ENCODE assay signal across 8 cellular contexts in the genomic region with DNA sequence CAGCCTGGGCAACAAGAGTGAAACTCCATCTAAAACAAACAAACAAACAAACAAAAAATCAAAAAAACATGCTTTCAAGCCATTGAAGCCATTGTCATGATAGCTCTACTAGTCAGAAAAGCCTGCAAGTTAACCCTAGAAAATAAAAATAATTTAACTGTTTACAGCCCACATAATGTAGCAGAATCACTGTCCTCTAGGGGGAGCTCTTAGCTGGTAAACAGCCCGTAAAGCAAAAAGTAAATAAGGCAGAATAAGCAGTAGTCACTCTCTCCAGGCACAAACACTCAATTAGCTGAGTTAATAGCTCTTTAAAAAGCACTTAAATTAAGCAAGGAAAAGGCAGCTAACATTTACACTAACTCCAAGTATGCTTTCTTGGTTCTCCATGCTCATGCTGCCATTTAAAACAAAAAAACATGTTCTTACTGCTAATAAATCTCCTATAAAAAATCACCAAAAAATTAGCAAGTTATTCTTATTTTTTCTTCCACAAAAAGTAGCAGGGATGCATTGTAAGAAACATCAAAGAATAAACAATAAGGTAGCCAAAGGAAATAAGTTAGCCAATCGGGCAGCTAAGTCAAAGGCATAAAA. TPM values are rescaled to one million over a fixed set of nuclear protein-coding genes. Genes with fewer than 3 reads are reported as not detected.
A peak's percentile ranks its signal among the peaks of the same experiment; 100 is the strongest.
DNase-seq lines count a peak whose midpoint lies in the region; ATAC-seq and TF ChIP-seq lines count a peak whose summit lies in the region.

No MANE protein-coding gene starts in this region.

- no peak for ATAC-seq in GM18873 (IDR thresholded peaks at IDR 0.05; ENCODE audit: low FRiP score, unreplicated experiment)

- H3K27me3 ChIP-seq in mammary epithelial cell (ENCODE audit: insufficient read depth, low read length) = no peaks in the 10 kb centered on the region

- peak; percentile 91 for TF ChIP-seq CTCF in 22Rv1 (IDR thresholded peaks at IDR 0.05)
- TF ChIP-seq CTCF in GM12872 (IDR thresholded peaks at IDR 0.05; ENCODE audit: insufficient read depth, low read depth, low read length) = peak; percentile 79
- TF ChIP-seq CTCF in mammary epithelial cell (conservative IDR thresholded peaks at IDR 0.05 in 1 of 2, IDR thresholded peaks at IDR 0.05 in 1 of 2; ENCODE audit: extremely low read depth in 1 of 2, insufficient read depth in 1 of 2, low read depth in 1 of 2, low read length in 2 of 2) = peak; percentile 48 to 68

- dilution Hi-C loops in mammary epithelial cell (cut with HindIII; ENCODE audit: low sequenced_read_pairs) = loop anchor here (25.0 kb wide), 1 partner anchor 938 kb away; a partner anchor contains a TSS

- no peak overlapping the region for H3K4me2 ChIP-seq in mammary epithelial cell (ENCODE audit: insufficient read depth, low read depth, low read length)

- H2AFZ ChIP-seq in mammary epithelial cell (ENCODE audit: low read depth, low read length) = no peak overlapping the region

- H3K4me1 ChIP-seq in mammary epithelial cell (ENCODE audit: insufficient read depth, low read length) = no peaks in the 10 kb centered on the region

- H3K9me3 ChIP-seq in mammary epithelial cell (replicated peaks; ENCODE audit: insufficient read depth, low read length) = no peaks in the 10 kb centered on the region

- H3K9ac ChIP-seq in mammary epithelial cell (ENCODE audit: insufficient read depth, low read length) = no peak overlapping the region

- H4K20me1 ChIP-seq in mammary epithelial cell (ENCODE audit: insufficient read depth, low read length) = no peaks in the 10 kb centered on the region

- no TSS peak for BruUV-seq in mammary epithelial cell (replicated peaks; lab: Mats Ljungman, UMichigan)

- peak; percentile 15 for DNase-seq in NCI-H345 (lab: John Stamatoyannopoulos, UW)
- peak; percentile 8 for DNase-seq in mammary epithelial cell
- peak; percentile 14 for DNase-seq in pons (ENCODE audit: low spot score)
- DNase-seq in activated CD8-positive, alpha-beta memory T cell treated with anti-CD3 and anti-CD28 coated beads, Interleukin-2, amount 50 U/mL, for 4 hours = no peak
- DNase-seq in cortex of kidney (lab: John Stamatoyannopoulos, UW) = no peak

- 40% methylated on average over 2 of the region's 2 CpGs for WGBS in mammary epithelial cell (ENCODE audit: low coverage, missing lambda C conversion rate)

- in situ Hi-C loops in mammary epithelial cell (cut with MboI; ENCODE audit: low sequenced_read_pairs in 2 of 2) = no loop called here

- H3K4me3 ChIP-seq in mammary epithelial cell (replicated peaks in 1 of 3; ENCODE audit: insufficient read depth in 1 of 3, low read depth in 2 of 3, low read length in 3 of 3) = no peak overlapping the region

- no peaks in the 10 kb centered on the region for H3K79me2 ChIP-seq in mammary epithelial cell (ENCODE audit: insufficient read depth, low read length)

- intact Hi-C loops in mammary epithelial cell (cut with micrococcal nuclease) = no loop called here

- no peaks in the 10 kb centered on the region for H3K36me3 ChIP-seq in mammary epithelial cell (ENCODE audit: insufficient read depth, low read length)

- H3K27ac ChIP-seq in 22Rv1 (no peak overlapping the region), mammary epithelial cell (ENCODE audit: insufficient read depth, low read depth, low read length) (no peak overlapping the region)

- CTCF ChIA-PET in mammary epithelial cell (lab: Charles Lee; ENCODE audit: low non-redundant PET) = interaction anchor here (0.6 to 0.7 kb wide), 3 partner anchors 41 to 1955 kb away, joined by 4 to 8 read pairs (median 6); no protein-coding TSS in a partner anchor

RNA-seq across cellular contexts. Expression of a gene that starts 11.3 kb away (rescaled TPM):
- total RNA-seq in mammary epithelial cell = not detected
- not detected for polyA plus RNA-seq in mammary epithelial cell
- polyA minus RNA-seq in mammary epithelial cell = not detected

RNA-seq across cellular contexts. Expression of a gene that starts 43.8 kb away (rescaled TPM):
- not detected for total RNA-seq in mammary epithelial cell
- polyA plus RNA-seq in mammary epithelial cell = not detected
- not detected for polyA minus RNA-seq in mammary epithelial cell

RNA-seq across cellular contexts. Expression of a gene that starts 50.1 kb away (rescaled TPM):
- not detected for total RNA-seq in mammary epithelial cell
- polyA plus RNA-seq in mammary epithelial cell = not detected
- polyA minus RNA-seq in mammary epithelial cell = not detected

Comparison
In these comparisons a context has a peak if more than half of its experiments do, and no peak if none do; other contexts are left out.
1. DNase-seq: peak in NCI-H345 (single experiment), mammary epithelial cell (single experiment) and pons (single experiment); none in activated CD8-positive, alpha-beta memory T cell treated with anti-CD3 and anti-CD28 coated beads, Interleukin-2, amount 50 U/mL, for 4 hours (single experiment) and cortex of kidney (single experiment).
2. Peak in every context shown above with its lines, with median percentiles within 50 percentile points of each other: CTCF ChIP-seq.